In the genomic region with DNA sequence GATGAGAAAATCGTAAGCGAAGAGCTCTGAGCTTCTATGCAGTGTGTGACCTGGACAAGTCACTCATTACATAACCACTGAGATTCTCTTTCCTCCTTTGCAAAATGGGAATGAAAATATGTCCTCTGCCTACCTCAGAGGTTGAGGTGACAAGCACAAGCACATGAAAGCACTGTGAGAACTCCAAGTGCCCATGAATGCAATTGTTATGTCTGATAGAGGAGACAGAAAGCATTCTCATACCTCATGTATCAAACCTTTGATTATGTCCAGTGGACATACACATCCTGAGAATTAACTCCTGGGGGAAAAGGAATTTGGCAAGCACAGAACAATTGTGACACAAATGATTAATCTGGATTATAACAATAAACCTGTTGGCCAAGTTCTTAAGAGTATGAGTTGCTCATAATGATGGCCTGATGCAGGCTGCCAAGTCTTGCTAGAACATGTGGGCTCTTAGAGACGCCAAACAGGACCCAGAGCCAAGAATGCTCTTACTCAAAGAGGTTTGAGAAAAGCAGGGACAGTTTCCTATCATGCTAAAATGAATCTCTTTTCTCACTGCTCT, we compare ENCODE assay signal across 13 cellular contexts. TPM values are rescaled to one million over a fixed set of nuclear protein-coding genes. Genes with fewer than 3 reads are reported as not detected.
DNase-seq lines count a peak whose midpoint lies in the region; ATAC-seq and TF ChIP-seq lines count a peak whose summit lies in the region.
"Had no signal": no experiment of that assay in that cellular context is flagged by ENCODE, and none has a peak within 500 bp of the region (broad histone marks: within the 10 kb centered on the region; RNA-seq: fewer than 3 reads in every experiment).

No MANE protein-coding gene starts in this region.

- H3K9ac ChIP-seq in adipocyte (ENCODE audit: low read length) (peak overlapping the region; percentile 55), mesendoderm (ENCODE audit: low read length) (no peak overlapping the region)

- in situ Hi-C loops in gastrocnemius medialis (cut with MboI; ENCODE audit: low sequenced_read_pairs in 4 of 4): no loop called here

- no peaks in the 10 kb centered on the region for H3K79me2 ChIP-seq in mesendoderm (ENCODE audit: control insufficient read depth, insufficient read depth, low read length)

- no peak overlapping the region for H2BK120ac ChIP-seq in mesendoderm (ENCODE audit: low read depth, low read length)

- no peaks in the 10 kb centered on the region for H3K36me3 ChIP-seq in adipocyte (ENCODE audit: control insufficient read depth, insufficient read depth, low read length, severe bottlenecking)
- H3K36me3 ChIP-seq in left ventricle myocardium inferior: no peaks in the 10 kb centered on the region
- no peaks in the 10 kb centered on the region for H3K36me3 ChIP-seq in gastrocnemius medialis
- no peaks in the 10 kb centered on the region for H3K36me3 ChIP-seq in mesendoderm (ENCODE audit: control insufficient read depth, insufficient read depth, low read length)

- TF ChIP-seq CTCF in left ventricle myocardium inferior (IDR thresholded peaks at IDR 0.05; ENCODE audit: borderline replicate concordance): no peak
- TF ChIP-seq CTCF in gastrocnemius medialis (IDR thresholded peaks at IDR 0.05 in 4 of 5, conservative IDR thresholded peaks at IDR 0.05 in 1 of 5): no peak

- H3K18ac ChIP-seq in mesendoderm (ENCODE audit: low read length): no peak overlapping the region

- no peak overlapping the region for H3K4me2 ChIP-seq in mesendoderm (ENCODE audit: low read length)

- no peak overlapping the region for H4K5ac ChIP-seq in mesendoderm (ENCODE audit: low read length)

- H2BK5ac ChIP-seq in mesendoderm (ENCODE audit: low read length): no peak overlapping the region

- no peak overlapping the region for H2BK15ac ChIP-seq in mesendoderm (replicated peaks; ENCODE audit: low read depth)

- intact Hi-C loops in left ventricle myocardium inferior (cut with micrococcal nuclease) (no loop called here), gastrocnemius medialis (cut with DNase I; ENCODE audit: low total_unique reads) (no loop called here)

- H3K56ac ChIP-seq in mesendoderm (ENCODE audit: low read length): no peak overlapping the region

- no peaks in the 10 kb centered on the region for H3K27me3 ChIP-seq in adipocyte (replicated peaks; ENCODE audit: control insufficient read depth, insufficient read depth, low read length)
- H3K27me3 ChIP-seq in left ventricle myocardium inferior (ENCODE audit: low read depth): no peaks in the 10 kb centered on the region
- no peaks in the 10 kb centered on the region for H3K27me3 ChIP-seq in gastrocnemius medialis
- no peaks in the 10 kb centered on the region for H3K27me3 ChIP-seq in mesendoderm (ENCODE audit: insufficient read depth, low read length, poor library complexity)

- WGBS in mesendoderm (ENCODE audit: extremely low coverage, insufficient coverage, low lambda C conversion rate): no CpG with 5 or more reads among the region's 3 CpGs

- H3K4me3 ChIP-seq in adipocyte (ENCODE audit: low read length) (peak overlapping the region; percentile 40), left ventricle myocardium inferior (peak overlapping the region; percentile 37), gastrocnemius medialis (no peak overlapping the region), mesendoderm (ENCODE audit: low read length) (no peak overlapping the region)

- no peak overlapping the region for H4K8ac ChIP-seq in mesendoderm (ENCODE audit: low read depth, low read length)

- DNase-seq in EH (ENCODE audit: low read depth): peak; percentile 95
- peak; percentile 86 for DNase-seq in adipocyte (ENCODE audit: low read depth)
- peak; percentile 47 for DNase-seq in left ventricle myocardium inferior
- peak; percentile 17 to 59 for DNase-seq in gastrocnemius medialis
- no peak for DNase-seq in mesendoderm
- DNase-seq in mesenteric fat pad (ENCODE audit: low spot score): no peak
- DNase-seq in ecto neural progenitor cell (ENCODE audit: low spot score): no peak
- DNase-seq: activated T-cell treated with anti-CD3 and anti-CD28 coated beads, Interleukin-2, amount 50 U/mL, for 24 hours; effector memory CD8-positive, alpha-beta T cell; naive B cell; NCI-H187; SW 1271 had no signal

- TF ChIP-seq POLR2A in gastrocnemius medialis (IDR thresholded peaks at IDR 0.05): no peak

- H3K4ac ChIP-seq in mesendoderm (ENCODE audit: low read depth, low read length): no peak overlapping the region

- no peak overlapping the region for H3K23ac ChIP-seq in mesendoderm (ENCODE audit: low read length)

- H3K27ac ChIP-seq in left ventricle myocardium inferior (replicated peaks): peak overlapping the region; percentile 76
- H3K27ac ChIP-seq in gastrocnemius medialis: peak overlapping the region in 2 of 4 donors; percentile 5 to 17
- no peak overlapping the region for H3K27ac ChIP-seq in mesendoderm (ENCODE audit: low read depth, low read length)

- H3K79me1 ChIP-seq in mesendoderm (ENCODE audit: low read length): no peaks in the 10 kb centered on the region

- no peaks in the 10 kb centered on the region for H3K9me3 ChIP-seq in adipocyte (ENCODE audit: control insufficient read depth, low read length)
- no peaks in the 10 kb centered on the region for H3K9me3 ChIP-seq in left ventricle myocardium inferior (replicated peaks)
- H3K9me3 ChIP-seq in gastrocnemius medialis: no peaks in the 10 kb centered on the region

- H2AK5ac ChIP-seq in mesendoderm (ENCODE audit: low read length): no peak overlapping the region

- ATAC-seq in gastrocnemius medialis (peak; percentile 84 to 88), GM21723 (IDR thresholded peaks at IDR 0.05; ENCODE audit: unreplicated experiment) (no peak)
- ATAC-seq: effector memory CD8-positive, alpha-beta T cell had no signal

- peaks cover 44% of the 10 kb centered on the region for H3K4me1 ChIP-seq in adipocyte (ENCODE audit: control insufficient read depth, insufficient read depth, low read length)
- peaks cover 33% of the 10 kb centered on the region for H3K4me1 ChIP-seq in left ventricle myocardium inferior
- H3K4me1 ChIP-seq in gastrocnemius medialis: no peaks in the 10 kb centered on the region
- no peaks in the 10 kb centered on the region for H3K4me1 ChIP-seq in mesendoderm (ENCODE audit: control insufficient read depth, low read depth, low read length)

RNA-seq across cellular contexts. Expression of a gene that starts 8.5 kb away (rescaled TPM):
- total RNA-seq in left ventricle myocardium inferior (6.5 TPM), gastrocnemius medialis (1 to 10 TPM; 2.7 to 6.3 (median 3.3) TPM), mesenteric fat pad (8.4 TPM)
- 2.5 TPM for polyA plus RNA-seq in mesendoderm (2013, experiment 1 of 2)
- polyA plus RNA-seq in mesendoderm (2013, experiment 2 of 2): 2.7 TPM

Comparison
In these comparisons a context has a peak if more than half of its experiments do, and no peak if none do; other contexts are left out.
1. DNase-seq: peak in EH (single experiment), adipocyte (single experiment), left ventricle myocardium inferior (single experiment) and gastrocnemius medialis (2 of 2); none in mesendoderm (single experiment), mesenteric fat pad (single experiment) and ecto neural progenitor cell (single experiment).
2. H3K4me3 ChIP-seq: peak in adipocyte (single experiment) and left ventricle myocardium inferior (single experiment); none in gastrocnemius medialis (0 of 4) and mesendoderm (single experiment).